ENCODE assay signal across 8 cellular contexts in genomic region chr12:109461846-109462766, GRCh38. TPM values are rescaled to one million over a fixed set of nuclear protein-coding genes. Genes with fewer than 3 reads are reported as not detected.
A peak's percentile ranks its signal among the peaks of the same experiment; 100 is the strongest.
DNase-seq lines count a peak whose midpoint lies in the region; ATAC-seq and TF ChIP-seq lines count a peak whose summit lies in the region.

No MANE protein-coding gene starts in this region.

- ATAC-seq in HG02938 (IDR thresholded peaks at IDR 0.05; ENCODE audit: unreplicated experiment) (no peak), GM18519 (IDR thresholded peaks at IDR 0.05; ENCODE audit: low FRiP score, unreplicated experiment) (no peak)

- DNase-seq in H4 (ENCODE audit: low spot score): peak; percentile 87
- peak; percentile 93 for DNase-seq in cardiac septum (ENCODE audit: low spot score)
- peak; percentile 86 for DNase-seq in pons (ENCODE audit: low spot score)
- no peak for DNase-seq in central memory CD4-positive, alpha-beta T cell
- no peak for DNase-seq in NCI-H1436 treated with DMSO at 0.1 percent for 48 hours (lab: John Stamatoyannopoulos, UW)

- no peak for TF ChIP-seq CTCF in VCaP (conservative IDR thresholded peaks at IDR 0.05)

- H3K27ac ChIP-seq in VCaP: peak overlapping the region; percentile 75

- intact Hi-C loops in cardiac septum (cut with DNase I): no loop called here

RNA-seq across cellular contexts. Expression of gene KCTD10, which starts 15.0 kb away (rescaled TPM):
- 15.7 and 23.4 TPM in 2 replicates for total RNA-seq in H4 (2014; rRNA removed; shearing (Covaris generic))
- total RNA-seq in cardiac septum: 42.3 TPM

RNA-seq across cellular contexts. Expression of gene UBE3B, which starts 15.3 kb away (rescaled TPM):
- total RNA-seq in H4 (2014; rRNA removed; shearing (Covaris generic)): 53.4 and 72.6 TPM in 2 replicates
- total RNA-seq in cardiac septum: 47.1 TPM

Comparison
In these comparisons a context has a peak if more than half of its experiments do, and no peak if none do; other contexts are left out.
1. DNase-seq: peak in H4 (single experiment), cardiac septum (single experiment) and pons (single experiment); none in central memory CD4-positive, alpha-beta T cell (single experiment) and NCI-H1436 treated with DMSO at 0.1 percent for 48 hours (single experiment).